In the genomic region with DNA sequence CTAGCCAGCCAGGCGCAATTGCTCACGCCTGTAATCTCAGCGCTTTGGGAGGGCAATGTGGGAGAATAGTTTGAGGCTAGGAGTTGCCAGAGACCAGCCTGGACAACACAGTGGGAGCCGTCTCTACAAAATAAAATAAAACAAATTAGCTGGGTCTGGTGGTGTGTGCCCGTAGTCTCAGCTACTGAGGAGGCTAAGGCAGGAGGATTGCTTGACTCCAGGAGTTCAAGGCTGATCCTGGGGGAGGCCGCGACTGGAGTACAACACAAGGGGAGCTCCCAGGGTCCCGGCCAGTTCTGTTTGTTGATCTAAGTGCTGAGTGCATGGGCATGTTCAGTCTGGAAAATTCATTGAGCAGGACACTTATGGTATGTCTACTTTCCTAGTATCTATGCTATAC, we compare ENCODE assay signal across 12 cellular contexts. TPM values are rescaled to one million over a fixed set of nuclear protein-coding genes. Genes with fewer than 3 reads are reported as not detected.
A peak's percentile ranks its signal among the peaks of the same experiment; 100 is the strongest.
DNase-seq lines count a peak whose midpoint lies in the region; ATAC-seq and TF ChIP-seq lines count a peak whose summit lies in the region.
"Had no signal": no experiment of that assay in that cellular context is flagged by ENCODE, and none has a peak within 500 bp of the region (broad histone marks: within the 10 kb centered on the region; RNA-seq: fewer than 3 reads in every experiment).

No MANE protein-coding gene starts in this region.

- peaks cover 17% of the 10 kb centered on the region for H3K9me3 Mint-ChIP-seq in activated CD8-positive, alpha-beta T cell treated with anti-CD3 and anti-CD28 coated beads for 36 hours
- peaks cover 0 to 5% (median 1%) of the 10 kb centered on the region in 6 donors for H3K9me3 Mint-ChIP-seq in immature natural killer cell
- H3K9me3 Mint-ChIP-seq in stimulated activated effector memory CD8-positive, alpha-beta T cell treated with anti-CD3 and anti-CD28 coated beads, Interleukin-12 subunit alpha, Interleukin-12 subunit beta, amount 100 ng/mL, for 72 hours, result peaks cover 3% of the 10 kb centered on the region

- CTCF ChIA-PET in activated CD8-positive, alpha-beta T cell treated with anti-CD3 and anti-CD28 coated beads for 36 hours (lab: Charles Lee), result interaction anchor here (1.0 to 9.3 kb wide), 7 partner anchors 19 to 193 kb away, joined by 3 to 129 read pairs (median 41); no protein-coding TSS in a partner anchor
- CTCF ChIA-PET in OCI-LY7 (lab: Charles Lee; ENCODE audit: unreplicated experiment), result no interaction called here

- ATAC-seq in DND-41 (ENCODE audit: insufficient read depth, low read depth), result no peak
- no peak for ATAC-seq in activated CD8-positive, alpha-beta T cell treated with anti-CD3 and anti-CD28 coated beads for 36 hours
- ATAC-seq in stimulated activated effector memory CD8-positive, alpha-beta T cell treated with anti-CD3 and anti-CD28 coated beads, Interleukin-12 subunit alpha, Interleukin-12 subunit beta, amount 100 ng/mL, for 72 hours, result no peak
- ATAC-seq in GM21619 (IDR thresholded peaks at IDR 0.05; ENCODE audit: unreplicated experiment), result no peak
- no peak for ATAC-seq in GM19324 (IDR thresholded peaks at IDR 0.05; ENCODE audit: low FRiP score, unreplicated experiment)

- H3K4me3 Mint-ChIP-seq in activated CD8-positive, alpha-beta T cell treated with anti-CD3 and anti-CD28 coated beads for 36 hours, result peak overlapping the region; percentile 76
- H3K4me3 Mint-ChIP-seq in immature natural killer cell, result peak overlapping the region; percentile 78 to 95 (median 93)
- H3K4me3 Mint-ChIP-seq in stimulated activated effector memory CD8-positive, alpha-beta T cell treated with anti-CD3 and anti-CD28 coated beads, Interleukin-12 subunit alpha, Interleukin-12 subunit beta, amount 100 ng/mL, for 72 hours, result peak overlapping the region; percentile 85

- no TSS peak for BruUV-seq in OCI-LY7 (replicated peaks; lab: Mats Ljungman, UMichigan)

- H3K27ac ChIP-seq in DND-41 (ENCODE audit: low read length) (no peak overlapping the region), OCI-LY7 (ENCODE audit: low read depth, low read length, poor library complexity, severe bottlenecking) (no peak overlapping the region)
- H3K27ac ChIP-seq: cardiac muscle cell had no signal

- intact Hi-C loops in activated CD8-positive, alpha-beta T cell treated with anti-CD3 and anti-CD28 coated beads for 36 hours (cut with micrococcal nuclease), result loop anchor here (2.0 to 5.0 kb wide), 3 partner anchors 34 to 151 kb away; no protein-coding TSS in a partner anchor
- intact Hi-C loops in OCI-LY7 (cut with micrococcal nuclease; ENCODE audit: unreplicated experiment), result loop anchor here (10.0 kb wide), 1 partner anchor 179 kb away; no protein-coding TSS in a partner anchor

- no peaks in the 10 kb centered on the region for H3K27me3 Mint-ChIP-seq in activated CD8-positive, alpha-beta T cell treated with anti-CD3 and anti-CD28 coated beads for 36 hours
- H3K27me3 Mint-ChIP-seq in immature natural killer cell (ENCODE audit: low read depth in 3 of 3), result peaks cover 3 to 22% (median 9%) of the 10 kb centered on the region in 3 donors

- H3K27me3 ChIP-seq in DND-41 (ENCODE audit: insufficient read depth, low read length, poor library complexity), result no peaks in the 10 kb centered on the region
- H3K27me3 ChIP-seq: cardiac muscle cell, foreskin keratinocyte had no signal

- H4K20me1 ChIP-seq in DND-41 (ENCODE audit: insufficient read depth, low read length), result no peaks in the 10 kb centered on the region; the same call in 1 of the 2 replicates
- H4K20me1 ChIP-seq in OCI-LY7 (ENCODE audit: insufficient read depth, low read length), result no peaks in the 10 kb centered on the region

- peaks cover 4% of the 10 kb centered on the region; the same call in 1 of the 2 replicates for H3K36me3 ChIP-seq in DND-41 (ENCODE audit: insufficient read depth, low read length)
- no peaks in the 10 kb centered on the region for H3K36me3 ChIP-seq in OCI-LY7 (ENCODE audit: insufficient read depth, low read length)
- H3K36me3 ChIP-seq: cardiac muscle cell had no signal

- H3K4me3 ChIP-seq in DND-41 (ENCODE audit: low read depth in 1 of 2, low read length in 2 of 2) (0 out of 4 replicates have a peak overlapping the region, but pooled peaks of 1 of the 2 experiments have one; percentile 13), OCI-LY7 (ENCODE audit: low read depth, low read length, poor library complexity, severe bottlenecking) (no peak overlapping the region)
- H3K4me3 ChIP-seq: cardiac muscle cell had no signal

- H3K9ac ChIP-seq in DND-41 (ENCODE audit: low read depth, low read length), result no peak overlapping the region

- no peak for TF ChIP-seq CTCF in DND-41 (IDR thresholded peaks at IDR 0.05; ENCODE audit: borderline replicate concordance, extremely low read depth, low read length, poor library complexity, severe bottlenecking)
- no peak for TF ChIP-seq CTCF in activated CD8-positive, alpha-beta T cell treated with anti-CD3 and anti-CD28 coated beads for 36 hours (IDR thresholded peaks at IDR 0.05)
- no peak for TF ChIP-seq CTCF in OCI-LY7 (conservative IDR thresholded peaks at IDR 0.05; ENCODE audit: low read length)

- peak overlapping the region; percentile 66 for H3K27ac Mint-ChIP-seq in activated CD8-positive, alpha-beta T cell treated with anti-CD3 and anti-CD28 coated beads for 36 hours
- H3K27ac Mint-ChIP-seq in immature natural killer cell, result peak overlapping the region; percentile 85 to 91 (median 89)
- H3K27ac Mint-ChIP-seq in stimulated activated effector memory CD8-positive, alpha-beta T cell treated with anti-CD3 and anti-CD28 coated beads, Interleukin-12 subunit alpha, Interleukin-12 subunit beta, amount 100 ng/mL, for 72 hours, result peak overlapping the region; percentile 26

- H3K79me2 ChIP-seq in DND-41 (ENCODE audit: insufficient read depth, low read length) (peaks cover 60% of the 10 kb centered on the region), OCI-LY7 (ENCODE audit: insufficient read depth, low read depth, low read length) (no peaks in the 10 kb centered on the region)

- POLR2A ChIA-PET in activated CD8-positive, alpha-beta T cell treated with anti-CD3 and anti-CD28 coated beads for 36 hours (lab: Charles Lee), result interaction anchor here (0.6 to 5.5 kb wide), 4 partner anchors 26 to 153 kb away, joined by 3 to 23 read pairs (median 12); no protein-coding TSS in a partner anchor
- POLR2A ChIA-PET in OCI-LY7 (lab: Charles Lee), result no interaction called here

- H3K4me1 ChIP-seq in DND-41 (ENCODE audit: insufficient read depth, low read length) (peaks cover 51% of the 10 kb centered on the region), OCI-LY7 (ENCODE audit: insufficient read depth, low read length, poor library complexity, severe bottlenecking) (peaks cover 22% of the 10 kb centered on the region)

- H3K9me3 ChIP-seq in DND-41 (ENCODE audit: insufficient read depth, low read length, severe bottlenecking), result peaks cover 6% of the 10 kb centered on the region
- H3K9me3 ChIP-seq in OCI-LY7 (ENCODE audit: low read length), result peaks cover 5% of the 10 kb centered on the region; the same call in 1 of the 2 replicates

- DNase-seq in DND-41, result no peak
- no peak for DNase-seq in activated CD8-positive, alpha-beta T cell treated with anti-CD3 and anti-CD28 coated beads for 36 hours
- no peak for DNase-seq in immature natural killer cell
- no peak for DNase-seq in stimulated activated effector memory CD8-positive, alpha-beta T cell treated with anti-CD3 and anti-CD28 coated beads, Interleukin-12 subunit alpha, Interleukin-12 subunit beta, amount 100 ng/mL, for 72 hours (ENCODE audit: low spot score in 2 of 2)
- no peak for DNase-seq in DMS114 treated with DMSO at 0.1 percent for 48 hours (lab: John Stamatoyannopoulos, UW; ENCODE audit: unreplicated experiment)
- no peak for DNase-seq in OCI-LY7 (ENCODE audit: low spot score)
- DNase-seq: DMS153, SIG-M5 had no signal

- H2AFZ ChIP-seq in DND-41 (ENCODE audit: low read depth, low read length) (no peak overlapping the region), OCI-LY7 (ENCODE audit: low read length) (no peak overlapping the region)

- H3K4me1 Mint-ChIP-seq in activated CD8-positive, alpha-beta T cell treated with anti-CD3 and anti-CD28 coated beads for 36 hours (ENCODE audit: low read depth), result peaks cover 57% of the 10 kb centered on the region
- H3K4me1 Mint-ChIP-seq in immature natural killer cell, result peaks cover 70 to 79% of the 10 kb centered on the region in 2 donors
- H3K4me1 Mint-ChIP-seq in stimulated activated effector memory CD8-positive, alpha-beta T cell treated with anti-CD3 and anti-CD28 coated beads, Interleukin-12 subunit alpha, Interleukin-12 subunit beta, amount 100 ng/mL, for 72 hours, result peaks cover 72% of the 10 kb centered on the region

- H3K36me3 Mint-ChIP-seq in activated CD8-positive, alpha-beta T cell treated with anti-CD3 and anti-CD28 coated beads for 36 hours (ENCODE audit: low read depth), result peaks cover 28% of the 10 kb centered on the region
- peaks cover 8 to 12% (median 10%) of the 10 kb centered on the region in 3 donors for H3K36me3 Mint-ChIP-seq in immature natural killer cell
- peaks cover 9% of the 10 kb centered on the region for H3K36me3 Mint-ChIP-seq in stimulated activated effector memory CD8-positive, alpha-beta T cell treated with anti-CD3 and anti-CD28 coated beads, Interleukin-12 subunit alpha, Interleukin-12 subunit beta, amount 100 ng/mL, for 72 hours

- no peaks in the 10 kb centered on the region for H3K9me2 ChIP-seq in OCI-LY7 (ENCODE audit: insufficient read depth, low read length)

- H3K4me2 ChIP-seq in DND-41 (ENCODE audit: insufficient read depth, low read length) (peak overlapping the region; percentile 94; the same call in 1 of the 2 replicates), OCI-LY7 (ENCODE audit: low read length) (no peak overlapping the region)

RNA-seq across cellular contexts. Expression of gene ST3GAL5, which starts 2.6 kb away (rescaled TPM):
- 10 to 100 TPM; 21.1 to 21.5 TPM for total RNA-seq in activated CD8-positive, alpha-beta T cell treated with anti-CD3 and anti-CD28 coated beads for 36 hours
- polyA plus RNA-seq in immature natural killer cell, result 10 to 100 TPM; 15.0 to 20.9 (median 19.9) TPM
- 6.1 and 7.4 TPM in 2 replicates for total RNA-seq in OCI-LY7 (2014; rRNA removed; shearing (Covaris generic))
- 8.5 and 11.3 TPM in 2 replicates for total RNA-seq in OCI-LY7 (2022)

Comparison
In these comparisons a context has a peak if more than half of its experiments do, and no peak if none do; other contexts are left out.
1. H3K27ac Mint-ChIP-seq: peak in every context shown above with its lines; median percentile 89 in immature natural killer cell; 66 in activated CD8-positive, alpha-beta T cell treated with anti-CD3 and anti-CD28 coated beads for 36 hours; 26 in stimulated activated effector memory CD8-positive, alpha-beta T cell treated with anti-CD3 and anti-CD28 coated beads, Interleukin-12 subunit alpha, Interleukin-12 subunit beta, amount 100 ng/mL, for 72 hours.